Comparison of ENCODE assay signal across 8 cellular contexts in the genomic region with DNA sequence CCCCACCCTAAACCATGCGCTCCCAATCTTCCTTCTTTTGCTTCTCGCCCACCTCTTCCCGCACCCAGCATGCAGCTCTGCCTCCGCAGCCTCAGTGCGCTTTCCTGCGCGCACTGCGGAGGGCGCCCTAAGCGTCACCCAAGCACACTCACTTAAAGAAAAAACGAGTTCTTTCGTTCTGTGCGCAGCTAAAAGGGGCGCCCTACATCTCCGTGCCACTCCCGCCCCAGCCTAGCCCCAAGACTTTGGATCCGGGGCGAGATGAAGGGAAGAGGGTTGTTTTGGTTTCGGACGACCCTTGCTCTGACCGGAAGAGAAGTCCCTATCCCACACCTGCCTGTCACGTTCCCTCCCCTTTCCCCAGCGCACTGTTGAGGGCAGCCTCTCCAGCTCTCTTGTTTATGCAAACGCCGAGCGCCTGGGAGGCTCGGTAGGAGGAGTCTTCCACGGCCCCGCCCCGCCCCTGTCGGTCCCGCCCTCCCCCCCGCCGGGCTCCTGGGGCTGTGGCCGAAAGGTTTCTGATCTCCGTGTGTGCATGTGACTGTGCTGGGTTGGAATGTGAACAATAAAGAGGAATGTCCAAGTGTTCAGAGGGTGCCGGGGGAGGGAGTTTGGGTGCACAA. TPM values are rescaled to one million over a fixed set of nuclear protein-coding genes. Genes with fewer than 3 reads are reported as not detected.
DNase-seq lines count a peak whose midpoint lies in the region; ATAC-seq and TF ChIP-seq lines count a peak whose summit lies in the region.

No MANE protein-coding gene starts in this region.

- H3K36me3 Mint-ChIP-seq in memory B cell = peaks cover 2% of the 10 kb centered on the region

- peak; percentile 86 for ATAC-seq in memory B cell (ENCODE audit: low read depth)

- H3K9me3 Mint-ChIP-seq in memory B cell = no peaks in the 10 kb centered on the region

- peak overlapping the region; percentile 90 for H3K27ac Mint-ChIP-seq in memory B cell

- peak overlapping the region; percentile 49 for H3K4me3 ChIP-seq in HFF-Myc (replicated peaks; ENCODE audit: low read depth, low read length)

- peaks cover 3% of the 10 kb centered on the region for H3K27me3 Mint-ChIP-seq in memory B cell

- peaks cover 21% of the 10 kb centered on the region for H3K4me1 Mint-ChIP-seq in memory B cell

- H3K4me3 Mint-ChIP-seq in memory B cell = peak overlapping the region; percentile 98

- TF ChIP-seq CTCF in GM12873 (IDR thresholded peaks at IDR 0.05; ENCODE audit: insufficient read depth, low read depth, low read length, missing control alignments) (peak; percentile 80), HFF-Myc (IDR thresholded peaks at IDR 0.05; ENCODE audit: low read depth, low read length, missing control alignments) (peak; percentile 41)

- peak; percentile 9 for DNase-seq in HFF-Myc (ENCODE audit: extremely low read depth, low read depth)
- DNase-seq in NCI-H1092 (lab: John Stamatoyannopoulos, UW) = peak; percentile 28
- peak; percentile 75 to 79 for DNase-seq in activated CD4-positive, alpha-beta T cell treated with anti-CD3 and anti-CD28 coated beads for 4 hours
- peak; percentile 83 for DNase-seq in ecto neural progenitor cell (ENCODE audit: low spot score)
- DNase-seq in memory B cell (ENCODE audit: low spot score in 2 of 2) = peak; percentile 75 to 80
- DNase-seq in stimulated activated CD8-positive, alpha-beta memory T cell treated with anti-CD3 and anti-CD28 coated beads, Interleukin-15, amount 100 ng/mL, for 4 hours (ENCODE audit: low read depth in 2 of 2) = peak; percentile 54 to 57
- no peak for DNase-seq in SK-N-DZ (ENCODE audit: low spot score)

RNA-seq across cellular contexts. Expression of gene VSIG2, which starts 5.3 kb away (rescaled TPM):
- 0.21 and 0.41 TPM in 2 replicates for polyA plus RNA-seq in SK-N-DZ (2014; cell fraction: cytosol; rRNA removed)
- polyA plus RNA-seq in SK-N-DZ (2014; cell fraction: nucleus; rRNA removed) = 1.2 and 2.7 TPM in 2 replicates

RNA-seq across cellular contexts. Expression of gene NRGN, which starts 7.0 kb away (rescaled TPM):
- polyA plus RNA-seq in SK-N-DZ (2014; cell fraction: cytosol; rRNA removed) = 4.6 and 5.8 TPM in 2 replicates
- polyA plus RNA-seq in SK-N-DZ (2014; cell fraction: nucleus; rRNA removed) = 4.3 and 7.7 TPM in 2 replicates

RNA-seq across cellular contexts. Expression of gene ESAM, which starts 15.4 kb away (rescaled TPM):
- polyA plus RNA-seq in SK-N-DZ (2014; cell fraction: cytosol; rRNA removed) = 0.27 TPM in 1 of 2 replicates, not detected in the other
- polyA plus RNA-seq in SK-N-DZ (2014; cell fraction: nucleus; rRNA removed) = 0.22 and 0.64 TPM in 2 replicates

RNA-seq across cellular contexts. Expression of gene MSANTD2, which starts 53.5 kb away (rescaled TPM):
- polyA plus RNA-seq in SK-N-DZ (2014; cell fraction: cytosol; rRNA removed) = 9.6 and 12.7 TPM in 2 replicates
- polyA plus RNA-seq in SK-N-DZ (2014; cell fraction: nucleus; rRNA removed) = 35.3 and 43.4 TPM in 2 replicates
